Comparison of ENCODE assay signal across 17 cellular contexts in genomic region chr2:27828305-27828704, GRCh38.
"Had no signal": no experiment of that assay in that cellular context is flagged by ENCODE, and none has a peak within 500 bp of the region (broad histone marks: within the 10 kb centered on the region; RNA-seq: fewer than 3 reads in every experiment).

No MANE protein-coding gene starts in this region.

- H3K27ac Mint-ChIP-seq: activated CD4-positive, alpha-beta T cell treated with anti-CD3 and anti-CD28 coated beads, Interleukin-2, amount 10 ng/mL, durations not matched to agents 7 days and 5 days; activated naive CD8-positive, alpha-beta T cell; naive B cell; stimulated activated naive CD8-positive, alpha-beta T cell treated with anti-CD3 and anti-CD28 coated beads, Interleukin-15, Interleukin-2, amounts not matched to agents 100 ng/mL and 50 ng/mL, for 24 hours had no signal

- H3K4me3 ChIP-seq: gastrocnemius medialis, heart right ventricle, ovary, suprapubic skin had no signal

- H3K27me3 Mint-ChIP-seq: activated naive CD8-positive, alpha-beta T cell; naive B cell; stimulated activated naive CD8-positive, alpha-beta T cell treated with anti-CD3 and anti-CD28 coated beads, Interleukin-15, Interleukin-2, amounts not matched to agents 100 ng/mL and 50 ng/mL, for 24 hours had no signal

- FAIRE-seq: colon had no signal

- ATAC-seq: gastrocnemius medialis, heart right ventricle, left cardiac atrium, sciatic nerve had no signal

- DNase-seq: activated CD4-positive, alpha-beta T cell treated with anti-CD3 and anti-CD28 coated beads, Interleukin-2, amount 10 ng/mL, durations not matched to agents 7 days and 5 days; activated CD8-positive, alpha-beta memory T cell treated with anti-CD3 and anti-CD28 coated beads, Interleukin-2, amount 50 U/mL, for 48 hours; activated gamma-delta T cell treated with Interleukin-2 at 50 U/mL for 16 hours; amniotic stem cell; caudate nucleus; erythroblast; gastrocnemius medialis; heart right ventricle; left cardiac atrium; naive B cell; ovary; trophoblast cell had no signal

- H3K4me1 Mint-ChIP-seq: activated CD4-positive, alpha-beta T cell treated with anti-CD3 and anti-CD28 coated beads, Interleukin-2, amount 10 ng/mL, durations not matched to agents 7 days and 5 days; naive B cell had no signal

- H3K4me3 Mint-ChIP-seq: activated CD4-positive, alpha-beta T cell treated with anti-CD3 and anti-CD28 coated beads, Interleukin-2, amount 10 ng/mL, durations not matched to agents 7 days and 5 days; activated naive CD8-positive, alpha-beta T cell; naive B cell; stimulated activated naive CD8-positive, alpha-beta T cell treated with anti-CD3 and anti-CD28 coated beads, Interleukin-15, Interleukin-2, amounts not matched to agents 100 ng/mL and 50 ng/mL, for 24 hours had no signal
